Comparison of ENCODE assay signal across 13 cellular contexts in genomic region chr7:17532861-17533404, GRCh38.
DNase-seq lines count a peak whose midpoint lies in the region; ATAC-seq and TF ChIP-seq lines count a peak whose summit lies in the region.
"Had no signal": no experiment of that assay in that cellular context is flagged by ENCODE, and none has a peak within 500 bp of the region (broad histone marks: within the 10 kb centered on the region; RNA-seq: fewer than 3 reads in every experiment).

No MANE protein-coding gene starts in this region.

- no peak overlapping the region; the same call in 1 of the 2 replicates for H3K4me2 ChIP-seq in SK-N-SH

- peaks cover 0 to 5% of the 10 kb centered on the region in 2 experiments; a peak in 1 of 4 replicates for H3K4me1 ChIP-seq in SK-N-SH (ENCODE audit: control insufficient read depth in 1 of 2, insufficient read depth in 2 of 2, low read depth in 1 of 2, low read length in 1 of 2)
- peaks cover 23% of the 10 kb centered on the region for H3K4me1 ChIP-seq in vagina
- H3K4me1 ChIP-seq: right atrium auricular region had no signal

- H2AFZ ChIP-seq in SK-N-SH (ENCODE audit: low read depth), result no peak overlapping the region

- H3K9me2 ChIP-seq in SK-N-SH, result no peaks in the 10 kb centered on the region

- no peak for TF ChIP-seq POLR2A in vagina (IDR thresholded peaks at IDR 0.05)

- ATAC-seq in SK-N-SH treated with all-trans-retinoic acid at 6 μM for 48 hours (peak; percentile 22; the same call in 1 of the 3 replicates), HG02981 (IDR thresholded peaks at IDR 0.05; ENCODE audit: unreplicated experiment) (no peak)
- ATAC-seq: activated T-cell treated with anti-CD3 and anti-CD28 coated beads, Interleukin-2, amount 50 U/mL, for 4 hours had no signal

- H3F3A ChIP-seq in SK-N-SH (replicated peaks; ENCODE audit: insufficient read depth), result no peaks in the 10 kb centered on the region

- POLR2A ChIA-PET in SK-N-SH (lab: Yijun Ruan, JAX), result no interaction called here

- TF ChIP-seq RAD21 in SK-N-SH (IDR thresholded peaks at IDR 0.05; ENCODE audit: low read length), result no peak

- H3K36me3 ChIP-seq in SK-N-SH (replicated peaks in 1 of 2; ENCODE audit: control insufficient read depth in 1 of 2, insufficient read depth in 2 of 2, low read length in 1 of 2), result no peaks in the 10 kb centered on the region
- H3K36me3 ChIP-seq in vagina, result no peaks in the 10 kb centered on the region
- H3K36me3 ChIP-seq: left ventricle myocardium inferior, right atrium auricular region had no signal

- DNase-seq in SK-N-SH (no peak), T1000 (lab: John Stamatoyannopoulos, UW) (peak; percentile 37), foreskin melanocyte (peak; percentile 45), vagina (ENCODE audit: extremely low spot score in 2 of 2) (no peak), D341Med (ENCODE audit: low spot score) (no peak)
- no peak for DNase-seq in stimulated activated CD4-positive, alpha-beta T cell treated with anti-CD3 and anti-CD28 coated beads, Interleukin-4, amount 100 ng/mL, for 24 hours
- DNase-seq: activated T-cell treated with anti-CD3 and anti-CD28 coated beads, Interleukin-2, amount 50 U/mL, for 4 hours; effector CD4-positive, alpha-beta T cell; left ventricle myocardium inferior; NCI-H2029 treated with DMSO at 0.1 percent for 48 hours had no signal

- CTCF ChIA-PET in SK-N-SH (lab: Yijun Ruan, JAX), result no interaction called here

- no peak overlapping the region for H3K9ac ChIP-seq in SK-N-SH

- no peak for TF ChIP-seq CTCF in SK-N-SH (IDR thresholded peaks at IDR 0.05)
- TF ChIP-seq CTCF in vagina (IDR thresholded peaks at IDR 0.05), result no peak

- H4K20me1 ChIP-seq in SK-N-SH (ENCODE audit: insufficient read depth), result no peaks in the 10 kb centered on the region

- TF ChIP-seq EP300 in SK-N-SH (IDR thresholded peaks at IDR 0.05; ENCODE audit: borderline replicate concordance in 1 of 2, low read depth in 1 of 2, low read length in 1 of 2), result no peak

- intact Hi-C loops in vagina (cut with DNase I), result no loop called here

- H3K27ac ChIP-seq in SK-N-SH (ENCODE audit: low read depth in 2 of 2, low read length in 1 of 2), result no peak overlapping the region
- H3K27ac ChIP-seq in vagina, result peak overlapping the region; percentile 47
- H3K27ac ChIP-seq: left ventricle myocardium inferior, right atrium auricular region had no signal

- no peaks in the 10 kb centered on the region for H3K79me2 ChIP-seq in SK-N-SH (ENCODE audit: insufficient read depth)

- H3K9me3 ChIP-seq in SK-N-SH (no peaks in the 10 kb centered on the region), vagina (no peaks in the 10 kb centered on the region)
- H3K9me3 ChIP-seq: left ventricle myocardium inferior, right atrium auricular region had no signal

- WGBS in SK-N-SH (ENCODE audit: low lambda C conversion rate), result 5% methylated on average over 2 of the region's 2 CpGs

- H3K4me3 ChIP-seq in SK-N-SH (ENCODE audit: low read depth in 2 of 2, low read length in 1 of 2) (no peak overlapping the region), vagina (no peak overlapping the region)
- H3K4me3 ChIP-seq: left ventricle myocardium inferior, right atrium auricular region had no signal

- H3K27me3 ChIP-seq in SK-N-SH (ENCODE audit: insufficient read depth) (no peaks in the 10 kb centered on the region), vagina (no peaks in the 10 kb centered on the region)
- H3K27me3 ChIP-seq: right atrium auricular region had no signal

TF ChIP-seq in SK-N-SH treated with all-trans-retinoic acid at 6 μM for 48 hours, 23 proteins besides CTCF, POLR2A, EP300 and RAD21:
- TF ChIP-seq POU6F1 (CRISPR knock-in tag; IDR thresholded peaks at IDR 0.05; ENCODE audit: borderline replicate concordance, low read depth) (no peak), ZFP30 (CRISPR knock-in tag; IDR thresholded peaks at IDR 0.05) (no peak), ESRRG (CRISPR knock-in tag; IDR thresholded peaks at IDR 0.05) (no peak), OSR1 (CRISPR knock-in tag; IDR thresholded peaks at IDR 0.05) (no peak), CREB5 (CRISPR knock-in tag; IDR thresholded peaks at IDR 0.05; ENCODE audit: low read depth) (no peak), ZC3H10 (CRISPR knock-in tag; IDR thresholded peaks at IDR 0.05) (no peak)

TF ChIP-seq in SK-N-SH, 30 proteins besides CTCF, POLR2A, EP300 and RAD21:
- TF ChIP-seq MXI1 (IDR thresholded peaks at IDR 0.05; ENCODE audit: low read depth, low read length), result no peak
- no peak for TF ChIP-seq ZBTB33 (IDR thresholded peaks at IDR 0.05; ENCODE audit: borderline replicate concordance, low read depth)
- TF ChIP-seq IRF3 (IDR thresholded peaks at IDR 0.05; ENCODE audit: low read depth, low read length), result no peak
- TF ChIP-seq USF2 (IDR thresholded peaks at IDR 0.05; ENCODE audit: borderline replicate concordance, low read depth, low read length), result no peak
- TF ChIP-seq NRF1 (IDR thresholded peaks at IDR 0.05; ENCODE audit: low read depth, low read length), result no peak

Comparison
In these comparisons a context has a peak if more than half of its experiments do, and no peak if none do; other contexts are left out.
1. DNase-seq: peak in T1000 (single experiment) and foreskin melanocyte (single experiment); none in SK-N-SH (single experiment), vagina (0 of 2), D341Med (single experiment) and stimulated activated CD4-positive, alpha-beta T cell treated with anti-CD3 and anti-CD28 coated beads, Interleukin-4, amount 100 ng/mL, for 24 hours (single experiment).